8 cellular contexts compared by ENCODE assay signal in genomic region chr22:50733521-50734342, GRCh38. TPM values are rescaled to one million over a fixed set of nuclear protein-coding genes. Genes with fewer than 3 reads are reported as not detected.
DNase-seq lines count a peak whose midpoint lies in the region; ATAC-seq and TF ChIP-seq lines count a peak whose summit lies in the region.

No MANE protein-coding gene starts in this region.

- no peak for TF ChIP-seq POLR2A in sigmoid colon (IDR thresholded peaks at IDR 0.05)

- H3K9me3 ChIP-seq in hepatocyte (ENCODE audit: low read depth) (no peaks in the 10 kb centered on the region), sigmoid colon (no peaks in the 10 kb centered on the region)

- peak; percentile 6 for TF ChIP-seq CTCF in hepatocyte (IDR thresholded peaks at IDR 0.05; ENCODE audit: poor library complexity)
- no peak for TF ChIP-seq CTCF in sigmoid colon (IDR thresholded peaks at IDR 0.05)

- H3K79me2 ChIP-seq in hepatocyte: no peaks in the 10 kb centered on the region

- H3K4me1 ChIP-seq in hepatocyte (ENCODE audit: insufficient read depth) (no peaks in the 10 kb centered on the region), sigmoid colon (peaks cover 0 to 15% (median 11%) of the 10 kb centered on the region in 4 donors)

- intact Hi-C loops in sigmoid colon (cut with DNase I): no loop called here

- whole genome bisulfite sequencing in hepatocyte (ENCODE audit: low lambda C conversion rate, missing lambda C conversion rate): 58% methylated on average over 22 of the region's 22 CpGs
- 44 to 61% methylated on average over 22 of the region's 22 CpGs for WGBS in sigmoid colon, 2 donors

- no peaks in the 10 kb centered on the region for H4K20me1 ChIP-seq in hepatocyte (ENCODE audit: insufficient read depth, poor library complexity, severe bottlenecking)

- peaks cover 3% of the 10 kb centered on the region for H3K27me3 ChIP-seq in hepatocyte
- peaks cover 10 to 38% (median 25%) of the 10 kb centered on the region in 3 donors for H3K27me3 ChIP-seq in sigmoid colon

- H3K36me3 ChIP-seq in hepatocyte (replicated peaks; ENCODE audit: insufficient read depth, low read depth) (no peaks in the 10 kb centered on the region), sigmoid colon (no peaks in the 10 kb centered on the region)

- TF ChIP-seq EP300 in sigmoid colon (IDR thresholded peaks at IDR 0.05): no peak

- no peak overlapping the region for H3K27ac ChIP-seq in hepatocyte
- H3K27ac ChIP-seq in sigmoid colon: no peak overlapping the region

- H3K4me3 ChIP-seq in hepatocyte (no peak overlapping the region), sigmoid colon (no peak overlapping the region)

- H2AFZ ChIP-seq in hepatocyte: no peak overlapping the region

- no peaks in the 10 kb centered on the region for H3K9me2 ChIP-seq in hepatocyte (replicated peaks; ENCODE audit: insufficient read depth)

- ATAC-seq in HG03095 (IDR thresholded peaks at IDR 0.05; ENCODE audit: unreplicated experiment) (no peak), GM21737 (IDR thresholded peaks at IDR 0.05; ENCODE audit: unreplicated experiment) (no peak), HG02610 (IDR thresholded peaks at IDR 0.05; ENCODE audit: unreplicated experiment) (no peak)

- DNase-seq in HT1080 (ENCODE audit: low read depth) (peak; percentile 11), amygdala (lab: John Stamatoyannopoulos, UW) (peak in 46 of 56 donors; percentile 19 to 81 (median 56)), hepatocyte (ENCODE audit: low spot score) (no peak), sigmoid colon (peak; percentile 52)
- DNase-seq in stimulated activated CD8-positive, alpha-beta memory T cell treated with anti-CD3 and anti-CD28 coated beads, Interleukin-4, amount 100 ng/mL, for 48 hours: no peak

- H3K4me2 ChIP-seq in hepatocyte: no peak overlapping the region

RNA-seq across cellular contexts. Expression of gene ACR, which starts 4.3 kb away (rescaled TPM):
- not detected in 2 replicates for total RNA-seq in HT1080 (2014; rRNA removed; shearing (Covaris generic))
- polyA plus RNA-seq in HT1080 (2015; cell fraction: cytosol; rRNA removed): not detected in 2 replicates
- polyA plus RNA-seq in HT1080 (2015; cell fraction: nucleus; rRNA removed): not detected in 2 replicates
- total RNA-seq in hepatocyte (not detected in 2 replicates), sigmoid colon (under 1 TPM in 1 of 4 donors, not detected in 3; 0.68 TPM)
- polyA plus RNA-seq in hepatocyte (not detected in 2 replicates), sigmoid colon (under 1 TPM in 1 of 3 donors, not detected in 2; 0.06 TPM)

RNA-seq across cellular contexts. Expression of gene RABL2B, which starts 49.7 kb away (rescaled TPM):
- 12.5 and 20.8 TPM in 2 replicates for total RNA-seq in HT1080 (2014; rRNA removed; shearing (Covaris generic))
- 22.3 and 25.2 TPM in 2 replicates for polyA plus RNA-seq in HT1080 (2015; cell fraction: cytosol; rRNA removed)
- 51.6 and 70.0 TPM in 2 replicates for polyA plus RNA-seq in HT1080 (2015; cell fraction: nucleus; rRNA removed)
- total RNA-seq in hepatocyte: 11.3 and 12.3 TPM in 2 replicates
- polyA plus RNA-seq in hepatocyte: 31.0 and 36.8 TPM in 2 replicates
- total RNA-seq in sigmoid colon: 10 to 100 TPM; 10.3 to 29.6 (median 13.8) TPM
- polyA plus RNA-seq in sigmoid colon: 10 to 100 TPM; 10.4 to 18.0 (median 17.6) TPM

Comparison
In these comparisons a context has a peak if more than half of its experiments do, and no peak if none do; other contexts are left out.
1. DNase-seq: peak in HT1080 (single experiment), amygdala (46 of 56) and sigmoid colon (single experiment); none in hepatocyte (single experiment) and stimulated activated CD8-positive, alpha-beta memory T cell treated with anti-CD3 and anti-CD28 coated beads, Interleukin-4, amount 100 ng/mL, for 48 hours (single experiment).